In genomic region chr10:46443422-46443821, GRCh38 we compare ENCODE assay signal across 11 cellular contexts. TPM values are rescaled to one million over a fixed set of nuclear protein-coding genes. Genes with fewer than 3 reads are reported as not detected.
"Had no signal": no experiment of that assay in that cellular context is flagged by ENCODE, and none has a peak within 500 bp of the region (broad histone marks: within the 10 kb centered on the region; RNA-seq: fewer than 3 reads in every experiment).

No MANE protein-coding gene starts in this region.

RNA-seq across cellular contexts. Expression of gene NPY4R, which starts 22.3 kb away (rescaled TPM):
- total RNA-seq: naive thymus-derived CD4-positive, alpha-beta T cell; natural killer cell; occipital lobe; psoas muscle; right lobe of liver; smooth muscle cell; upper lobe of right lung; uterus had no signal
- polyA plus RNA-seq: naive thymus-derived CD4-positive, alpha-beta T cell; neural cell; ovary; smooth muscle cell; urinary bladder had no signal
